In genomic region chr2:9336209-9336533, GRCh38 we compare ENCODE assay signal across 8 cellular contexts.
DNase-seq lines count a peak whose midpoint lies in the region; ATAC-seq and TF ChIP-seq lines count a peak whose summit lies in the region.

No MANE protein-coding gene starts in this region.

- intact Hi-C loops in esophagus squamous epithelium (cut with DNase I), result loop anchor here (10.0 kb wide), 2 partner anchors 131 to 191 kb away; partner anchors contain the start of gene ASAP2

- no peak overlapping the region for H3K4me3 Mint-ChIP-seq in stimulated activated naive CD8-positive, alpha-beta T cell treated with anti-CD3 and anti-CD28 coated beads, Interleukin-15, amount 100 ng/mL, for 72 hours

- H3K4me1 ChIP-seq in BE2C, result peaks cover 7% of the 10 kb centered on the region
- peaks cover 5 to 25% (median 8%) of the 10 kb centered on the region in 3 donors for H3K4me1 ChIP-seq in esophagus squamous epithelium

- DNase-seq in BE2C (peak; percentile 36), GM19238 (ENCODE audit: insufficient read length, low spot score) (peak; percentile 10), NCI-H2227 (lab: John Stamatoyannopoulos, UW; ENCODE audit: unreplicated experiment) (peak; percentile 56), cerebellum (ENCODE audit: low spot score) (peak; percentile 28), esophagus squamous epithelium (lab: John Stamatoyannopoulos, UW) (no peak), MG63 (no peak)
- no peak for DNase-seq in stimulated activated naive CD8-positive, alpha-beta T cell treated with anti-CD3 and anti-CD28 coated beads, Interleukin-15, amount 100 ng/mL, for 72 hours

- H3K27me3 Mint-ChIP-seq in stimulated activated naive CD8-positive, alpha-beta T cell treated with anti-CD3 and anti-CD28 coated beads, Interleukin-15, amount 100 ng/mL, for 72 hours, result no peaks in the 10 kb centered on the region

- H3K27ac Mint-ChIP-seq in stimulated activated naive CD8-positive, alpha-beta T cell treated with anti-CD3 and anti-CD28 coated beads, Interleukin-15, amount 100 ng/mL, for 72 hours, result peak overlapping the region in 1 of 2 donors; percentile 7

- no peak overlapping the region for H3K4me3 ChIP-seq in BE2C (ENCODE audit: low read depth, low read length)
- H3K4me3 ChIP-seq in esophagus squamous epithelium, result no peak overlapping the region
- H3K4me3 ChIP-seq in MG63, result no peak overlapping the region

- 68 to 70% methylated on average over 1 to 2 of the region's 2 CpGs for WGBS in esophagus squamous epithelium, 2 donors

- no peak overlapping the region for H3K27ac ChIP-seq in esophagus squamous epithelium

- no peak for TF ChIP-seq CTCF in BE2C (IDR thresholded peaks at IDR 0.05; ENCODE audit: low read depth, low read length)
- TF ChIP-seq CTCF in esophagus squamous epithelium (IDR thresholded peaks at IDR 0.05), result no peak

- no peaks in the 10 kb centered on the region for H3K9me3 Mint-ChIP-seq in stimulated activated naive CD8-positive, alpha-beta T cell treated with anti-CD3 and anti-CD28 coated beads, Interleukin-15, amount 100 ng/mL, for 72 hours

- H3K4me1 Mint-ChIP-seq in stimulated activated naive CD8-positive, alpha-beta T cell treated with anti-CD3 and anti-CD28 coated beads, Interleukin-15, amount 100 ng/mL, for 72 hours, result peaks cover 6% of the 10 kb centered on the region

- H3K27me3 ChIP-seq in BE2C, result no peaks in the 10 kb centered on the region
- H3K27me3 ChIP-seq in esophagus squamous epithelium, result no peaks in the 10 kb centered on the region
- no peaks in the 10 kb centered on the region for H3K27me3 ChIP-seq in MG63

- TF ChIP-seq POLR2A in esophagus squamous epithelium (IDR thresholded peaks at IDR 0.05), result no peak

- ATAC-seq in stimulated activated naive CD8-positive, alpha-beta T cell treated with anti-CD3 and anti-CD28 coated beads, Interleukin-15, amount 100 ng/mL, for 72 hours, result peak; percentile 77
- ATAC-seq in HG03520 (IDR thresholded peaks at IDR 0.05; ENCODE audit: unreplicated experiment), result no peak

- H3K9me3 ChIP-seq in BE2C (no peaks in the 10 kb centered on the region), esophagus squamous epithelium (no peaks in the 10 kb centered on the region), MG63 (no peaks in the 10 kb centered on the region)

- H3K36me3 ChIP-seq in BE2C, result no peaks in the 10 kb centered on the region
- H3K36me3 ChIP-seq in esophagus squamous epithelium, result peaks cover 0 to 17% (median 0%) of the 10 kb centered on the region in 3 donors
- peaks cover 54% of the 10 kb centered on the region for H3K36me3 ChIP-seq in MG63

Comparison
In these comparisons a context has a peak if more than half of its experiments do, and no peak if none do; other contexts are left out.
1. DNase-seq: peak in BE2C (single experiment), GM19238 (single experiment), NCI-H2227 (single experiment) and cerebellum (single experiment); none in stimulated activated naive CD8-positive, alpha-beta T cell treated with anti-CD3 and anti-CD28 coated beads, Interleukin-15, amount 100 ng/mL, for 72 hours (0 of 2), esophagus squamous epithelium (single experiment) and MG63 (single experiment).